In the genomic region with DNA sequence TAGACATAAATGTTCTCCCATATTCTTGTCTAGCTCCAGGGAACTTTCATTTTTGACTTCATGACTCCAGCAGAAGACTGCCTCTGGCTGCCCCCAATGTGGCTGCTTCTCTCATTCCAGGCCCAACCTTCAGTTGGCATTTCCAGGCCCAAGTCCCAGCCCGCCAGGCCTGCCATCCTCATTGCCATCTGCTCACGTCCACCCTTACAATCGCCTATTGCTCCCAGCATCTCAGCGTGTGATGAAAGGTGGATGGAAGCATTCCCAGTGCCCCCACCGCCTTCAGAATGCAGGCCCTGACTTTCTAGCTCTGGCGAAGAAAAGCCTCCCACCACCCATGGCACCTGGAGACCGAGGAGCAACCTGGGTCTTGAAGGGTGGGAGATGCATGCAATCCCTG, we compare ENCODE assay signal across 10 cellular contexts.
"Had no signal": no experiment of that assay in that cellular context is flagged by ENCODE, and none has a peak within 500 bp of the region (broad histone marks: within the 10 kb centered on the region; RNA-seq: fewer than 3 reads in every experiment).

No MANE protein-coding gene starts in this region.

- H3K9me3 ChIP-seq: HAP-1 had no signal

- H3K4me1 ChIP-seq: HAP-1 had no signal

- H3K4me3 Mint-ChIP-seq: HFFc6, IgD-negative memory B cell had no signal

- DNase-seq: GM23248, GOT3, H7, HFFc6, KBM-7 had no signal

- H3K36me3 ChIP-seq: HAP-1 had no signal

- H3K36me3 Mint-ChIP-seq: IgD-negative memory B cell had no signal

- H3K4me3 ChIP-seq: GM23248, HAP-1 had no signal

- ATAC-seq: HCT116, HepG2 had no signal

- H3K27ac Mint-ChIP-seq: HFFc6 had no signal

- H3K4me1 Mint-ChIP-seq: IgD-negative memory B cell had no signal

- H3K27ac ChIP-seq: GM23248, HL-60 had no signal
